17 cellular contexts compared by ENCODE assay signal in genomic region chr7:79897166-79897565, GRCh38.
DNase-seq lines count a peak whose midpoint lies in the region; ATAC-seq, FAIRE-seq and TF ChIP-seq lines count a peak whose summit lies in the region.
"Had no signal": no experiment of that assay in that cellular context is flagged by ENCODE, and none has a peak within 500 bp of the region (broad histone marks: within the 10 kb centered on the region; RNA-seq: fewer than 3 reads in every experiment).

No MANE protein-coding gene starts in this region.

- intact Hi-C loops in IMR-90 (cut with micrococcal nuclease) = loop anchor here (5.0 kb wide), 1 partner anchor 120 kb away; no protein-coding TSS in a partner anchor

- no peaks in the 10 kb centered on the region for H3K9me3 ChIP-seq in IMR-90 (ENCODE audit: control insufficient read depth, insufficient read depth, low read length)
- H3K9me3 ChIP-seq: BE2C had no signal

- H2BK15ac ChIP-seq in IMR-90 (ENCODE audit: low read depth, low read length) = no peak overlapping the region

- DNase-seq in GM03348 (ENCODE audit: low spot score) = peak; percentile 5
- peak; percentile 34 for DNase-seq in IMR-90
- peak; percentile 25 for DNase-seq in fibroblast of pulmonary artery (ENCODE audit: low read depth)
- no peak for DNase-seq in urothelium cell line (ENCODE audit: low spot score)
- no peak for DNase-seq in GM12891 (ENCODE audit: insufficient read length, low spot score)
- DNase-seq in stimulated activated CD4-positive, alpha-beta T cell treated with anti-CD3 and anti-CD28 coated beads, Interleukin-15, amount 100 ng/mL, for 24 hours = no peak
- DNase-seq in DMS114 treated with DMSO at 0.1 percent for 48 hours (lab: John Stamatoyannopoulos, UW; ENCODE audit: unreplicated experiment) = no peak
- DNase-seq: BE2C; CD8-positive, alpha-beta memory T cell; NCI-H1048; NCI-H1694; NCI-H446 treated with DMSO at 0.1 percent for 48 hours; NCI-H526; SHP77 had no signal

- POLR2A ChIA-PET in IMR-90 (lab: Charles Lee; ENCODE audit: unreplicated experiment) = no interaction called here

- H4K20me1 ChIP-seq in IMR-90 (ENCODE audit: insufficient read depth, low read length) = no peaks in the 10 kb centered on the region

- no peak overlapping the region for H2BK20ac ChIP-seq in IMR-90 (ENCODE audit: low read depth, low read length)

- in situ Hi-C loops in IMR-90 (cut with MboI; ENCODE audit: low sequenced_read_pairs) = no loop called here

- no peak overlapping the region for H3K18ac ChIP-seq in IMR-90 (ENCODE audit: low read depth, low read length)

- FAIRE-seq in urothelium cell line (lab: Jason Lieb, UNC) (no peak), GM12891 (lab: Jason Lieb, UNC) (no peak)
- FAIRE-seq: G401.6, GM12892 had no signal

- peak overlapping the region; percentile 75 for H2BK5ac ChIP-seq in IMR-90 (ENCODE audit: low read depth, low read length, poor library complexity, severe bottlenecking)

- H3K56ac ChIP-seq in IMR-90 (ENCODE audit: extremely low read depth, insufficient read depth, low read length) = no peak overlapping the region

- CTCF ChIA-PET in IMR-90 (lab: Yijun Ruan, JAX) = no interaction called here

- peak; percentile 29 for ATAC-seq in IMR-90 (ENCODE audit: low read depth)

- H3K27me3 ChIP-seq in IMR-90 (ENCODE audit: control insufficient read depth, insufficient read depth, low read length) = no peaks in the 10 kb centered on the region
- H3K27me3 ChIP-seq: BE2C had no signal

- H3K4me3 ChIP-seq in IMR-90 (ENCODE audit: insufficient read depth, low read depth, low read length) = no peak overlapping the region
- H3K4me3 ChIP-seq in fibroblast of pulmonary artery (replicated peaks; ENCODE audit: low read depth, low read length) = no peak overlapping the region

- TF ChIP-seq CTCF in IMR-90 (conservative IDR thresholded peaks at IDR 0.05; ENCODE audit: low read depth, low read length) (no peak), fibroblast of pulmonary artery (IDR thresholded peaks at IDR 0.05; ENCODE audit: low read length, missing control alignments) (no peak)

- no peak overlapping the region for H2AK5ac ChIP-seq in IMR-90 (ENCODE audit: low read depth, low read length)

- H3K4ac ChIP-seq in IMR-90 (ENCODE audit: low read depth, low read length) = no peak overlapping the region

- no peak overlapping the region for H2AFZ ChIP-seq in IMR-90 (replicated peaks; ENCODE audit: low read length, poor library complexity)

- no peaks in the 10 kb centered on the region for H3K79me1 ChIP-seq in IMR-90 (ENCODE audit: low read depth in 1 of 2, low read length in 2 of 2)

- H3K9ac ChIP-seq in IMR-90 (ENCODE audit: low read depth, low read length) = no peak overlapping the region

- H3K14ac ChIP-seq in IMR-90 (replicated peaks; ENCODE audit: low read depth, low read length) = no peak overlapping the region

- H3K27ac ChIP-seq in IMR-90 (ENCODE audit: insufficient read depth, low read length) = no peak overlapping the region
- H3K27ac ChIP-seq: RWPE1 had no signal

- TF ChIP-seq POLR2A in IMR-90 (IDR thresholded peaks at IDR 0.05; ENCODE audit: low read depth, low read length) (no peak), GM12891 (IDR thresholded peaks at IDR 0.05; ENCODE audit: low read depth, low read length) (no peak)

- no peak overlapping the region for H2BK120ac ChIP-seq in IMR-90 (ENCODE audit: low read depth, low read length)

- no TSS peak for BruUV-seq in IMR-90 (replicated peaks; lab: Mats Ljungman, UMichigan)

- H2AK9ac ChIP-seq in IMR-90 (replicated peaks; ENCODE audit: low read depth, low read length, poor library complexity) = no peak overlapping the region

- no peak overlapping the region; a peak in 1 of 4 replicates for H4K8ac ChIP-seq in IMR-90 (ENCODE audit: low read depth in 2 of 2, low read length in 2 of 2)

- H3K4me2 ChIP-seq in IMR-90 (ENCODE audit: low read depth, low read length) = no peak overlapping the region

- H3K9me1 ChIP-seq in IMR-90 (ENCODE audit: insufficient read depth, low read length) = no peaks in the 10 kb centered on the region

- no peak overlapping the region for H4K91ac ChIP-seq in IMR-90 (ENCODE audit: insufficient read depth, low read depth, low read length)

- H4K5ac ChIP-seq in IMR-90 (ENCODE audit: low read depth, low read length) = no peak overlapping the region

- dilution Hi-C loops in IMR-90 (cut with HindIII; ENCODE audit: low sequenced_read_pairs, unreplicated experiment) = no loop called here

- peaks cover 7% of the 10 kb centered on the region for H3K4me1 ChIP-seq in IMR-90 (ENCODE audit: control insufficient read depth, insufficient read depth, low read length)
- H3K4me1 ChIP-seq: BE2C had no signal

- no peaks in the 10 kb centered on the region for H3K36me3 ChIP-seq in IMR-90 (ENCODE audit: control insufficient read depth, insufficient read depth, low read length)
- H3K36me3 ChIP-seq: BE2C had no signal

- no peak for TF ChIP-seq RAD21 in IMR-90 (IDR thresholded peaks at IDR 0.05; ENCODE audit: low read length)

- H3K23ac ChIP-seq in IMR-90 (ENCODE audit: low read depth, low read length) = no peak overlapping the region

TF ChIP-seq in IMR-90, 13 proteins besides CTCF, POLR2A, EP300 and RAD21:
- TF ChIP-seq RFX5 (IDR thresholded peaks at IDR 0.05; ENCODE audit: low read depth, low read length) (no peak), CEBPB (IDR thresholded peaks at IDR 0.05; ENCODE audit: low read depth, low read length) (peak; percentile 26; the same call in 1 of the 2 replicates)

TF ChIP-seq in GM12891, 5 proteins besides CTCF, POLR2A, EP300 and RAD21:
- TF ChIP-seq PAX5 (IDR thresholded peaks at IDR 0.05; ENCODE audit: insufficient read depth, low read length, severe bottlenecking) = no peak
- no peak for TF ChIP-seq POU2F2 (IDR thresholded peaks at IDR 0.05; ENCODE audit: low read depth, low read length)
- TF ChIP-seq SPI1 (IDR thresholded peaks at IDR 0.05; ENCODE audit: low read depth, low read length) = no peak
- TF ChIP-seq POLR2AphosphoS5 (IDR thresholded peaks at IDR 0.05; ENCODE audit: low read depth, low read length) = no peak
- no peak for TF ChIP-seq TAF1 (IDR thresholded peaks at IDR 0.05; ENCODE audit: low read depth, low read length)

Comparison
In these comparisons a context has a peak if more than half of its experiments do, and no peak if none do; other contexts are left out.
1. DNase-seq: peak in GM03348 (single experiment), IMR-90 (single experiment) and fibroblast of pulmonary artery (single experiment); none in urothelium cell line (single experiment), GM12891 (single experiment), stimulated activated CD4-positive, alpha-beta T cell treated with anti-CD3 and anti-CD28 coated beads, Interleukin-15, amount 100 ng/mL, for 24 hours (single experiment) and DMS114 treated with DMSO at 0.1 percent for 48 hours (single experiment).